In genomic region chr6:70060680-70061079, GRCh38 we compare ENCODE assay signal across 7 cellular contexts.
"Had no signal": no experiment of that assay in that cellular context is flagged by ENCODE, and none has a peak within 500 bp of the region (broad histone marks: within the 10 kb centered on the region; RNA-seq: fewer than 3 reads in every experiment).

No MANE protein-coding gene starts in this region.

- H3K27ac ChIP-seq: KMS-11 had no signal

- H3K4me2 ChIP-seq: KMS-11 had no signal

- H3K36me3 ChIP-seq: HAP-1 had no signal

- H3K4me3 ChIP-seq: HAP-1 had no signal

- ATAC-seq: HCT116 had no signal

- H3K9me3 ChIP-seq: HAP-1 had no signal

- DNase-seq: GOT3, H7, IMR-90, KBM-7 had no signal

- H3K4me1 ChIP-seq: HAP-1 had no signal

- H3K9ac ChIP-seq: KMS-11 had no signal
